In the genomic region with DNA sequence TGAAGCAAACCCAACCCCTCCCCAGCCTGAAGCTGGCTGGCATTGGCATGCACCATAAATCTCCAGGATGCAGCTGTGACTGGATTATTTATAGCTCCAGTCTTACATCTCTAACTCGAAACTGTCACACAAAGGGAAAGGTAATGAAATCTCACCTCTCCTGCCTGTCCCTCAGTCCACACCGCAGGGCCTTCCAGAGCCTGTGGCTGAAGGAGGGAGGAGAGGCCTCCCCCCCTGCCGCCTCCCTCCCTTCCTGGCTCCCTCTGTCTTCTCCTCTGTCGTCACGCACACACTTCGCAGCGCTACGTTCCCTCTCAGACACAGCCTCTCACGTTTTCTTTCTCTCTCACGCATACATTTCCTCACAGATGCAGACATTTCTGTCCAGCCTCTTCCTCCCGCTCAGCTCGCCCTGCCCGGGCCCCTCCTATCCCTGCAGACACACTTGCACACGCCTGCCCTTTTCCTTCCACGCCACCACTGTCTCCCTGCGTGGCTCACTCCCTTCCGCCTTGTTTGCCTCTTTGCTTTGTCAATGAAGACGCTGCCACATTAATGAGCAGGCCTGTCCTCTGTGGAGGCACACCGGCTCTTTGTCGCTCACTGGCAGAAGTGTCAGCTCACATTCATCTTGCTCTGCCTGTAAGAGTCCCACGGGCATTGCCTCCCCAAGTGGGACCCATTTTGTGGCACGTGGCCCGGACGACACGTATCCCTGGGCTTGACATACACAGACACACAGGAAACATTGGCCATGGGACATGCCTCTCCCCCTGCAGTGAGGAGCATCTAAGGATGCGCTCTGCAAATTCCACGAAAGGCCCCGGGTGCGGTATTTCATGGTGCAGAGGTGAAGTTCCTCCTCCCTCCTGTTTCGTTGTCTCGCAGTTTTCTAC, we compare ENCODE assay signal across 8 cellular contexts. TPM values are rescaled to one million over a fixed set of nuclear protein-coding genes. Genes with fewer than 3 reads are reported as not detected.
DNase-seq lines count a peak whose midpoint lies in the region; ATAC-seq, FAIRE-seq and TF ChIP-seq lines count a peak whose summit lies in the region.

No MANE protein-coding gene starts in this region.

- H3K36me3 ChIP-seq in breast epithelium (no peaks in the 10 kb centered on the region), mammary epithelial cell (ENCODE audit: insufficient read depth, low read length) (no peaks in the 10 kb centered on the region)

- H3K27ac ChIP-seq in breast epithelium (peak overlapping the region in 1 of 2 donors; percentile 65), mammary epithelial cell (ENCODE audit: insufficient read depth, low read depth, low read length) (no peak overlapping the region)

- H2AFZ ChIP-seq in mammary epithelial cell (ENCODE audit: low read depth, low read length) = no peak overlapping the region

- no peaks in the 10 kb centered on the region for H3K27me3 ChIP-seq in breast epithelium
- no peaks in the 10 kb centered on the region for H3K27me3 ChIP-seq in mammary epithelial cell (ENCODE audit: insufficient read depth, low read length)

- intact Hi-C loops in breast epithelium (cut with DNase I; ENCODE audit: low total_unique reads) = no loop called here
- intact Hi-C loops in mammary epithelial cell (cut with micrococcal nuclease) = no loop called here

- H3K4me2 ChIP-seq in mammary epithelial cell (ENCODE audit: insufficient read depth, low read depth, low read length) = no peak overlapping the region

- CTCF ChIA-PET in mammary epithelial cell (lab: Charles Lee; ENCODE audit: low non-redundant PET) = no interaction called here

- H3K9me3 ChIP-seq in breast epithelium = no peaks in the 10 kb centered on the region
- no peaks in the 10 kb centered on the region for H3K9me3 ChIP-seq in mammary epithelial cell (replicated peaks; ENCODE audit: insufficient read depth, low read length)

- no TSS peak for BruUV-seq in mammary epithelial cell (replicated peaks; lab: Mats Ljungman, UMichigan)

- 92% methylated on average over 26 of the region's 31 CpGs for WGBS in mammary epithelial cell (ENCODE audit: low coverage, missing lambda C conversion rate)

- no peaks in the 10 kb centered on the region for H3K79me2 ChIP-seq in mammary epithelial cell (ENCODE audit: insufficient read depth, low read length)

- no peaks in the 10 kb centered on the region for H3K4me1 ChIP-seq in breast epithelium
- peaks cover 24% of the 10 kb centered on the region for H3K4me1 ChIP-seq in mammary epithelial cell (ENCODE audit: insufficient read depth, low read length)

- TF ChIP-seq CTCF in breast epithelium (IDR thresholded peaks at IDR 0.05) = no peak
- no peak for TF ChIP-seq CTCF in mammary epithelial cell (conservative IDR thresholded peaks at IDR 0.05 in 1 of 2, IDR thresholded peaks at IDR 0.05 in 1 of 2; ENCODE audit: extremely low read depth in 1 of 2, insufficient read depth in 1 of 2, low read depth in 1 of 2, low read length in 2 of 2)

- peak overlapping the region in 2 of 3 donors; percentile 17 to 21 for H3K4me3 ChIP-seq in breast epithelium
- H3K4me3 ChIP-seq in mammary epithelial cell (replicated peaks in 1 of 3; ENCODE audit: insufficient read depth in 1 of 3, low read depth in 2 of 3, low read length in 3 of 3) = no peak overlapping the region

- no peak for DNase-seq in breast epithelium (ENCODE audit: low spot score in 2 of 2)
- no peak for DNase-seq in mammary epithelial cell
- DNase-seq in NCI-H1694 treated with DMSO at 0.1 percent for 48 hours (lab: John Stamatoyannopoulos, UW) = peak; percentile 60
- peak in 35 of 58 donors; percentile 12 to 64 (median 37) for DNase-seq in anterior cingulate cortex (lab: John Stamatoyannopoulos, UW)
- DNase-seq in medulla oblongata (ENCODE audit: extremely low spot score) = peak; percentile 30
- DNase-seq in urothelium cell line (ENCODE audit: low spot score) = peak; percentile 37
- no peak for DNase-seq in putamen (ENCODE audit: low spot score)

- dilution Hi-C loops in mammary epithelial cell (cut with HindIII; ENCODE audit: low sequenced_read_pairs) = no loop called here

- H3K9ac ChIP-seq in mammary epithelial cell (ENCODE audit: insufficient read depth, low read length) = no peak overlapping the region

- ATAC-seq in HG03039 (IDR thresholded peaks at IDR 0.05; ENCODE audit: unreplicated experiment) = no peak

- FAIRE-seq in urothelium cell line (lab: Jason Lieb, UNC) = peak; percentile 90

- no peak for TF ChIP-seq POLR2A in breast epithelium (IDR thresholded peaks at IDR 0.05)

- no peaks in the 10 kb centered on the region for H4K20me1 ChIP-seq in mammary epithelial cell (ENCODE audit: insufficient read depth, low read length)

- in situ Hi-C loops in mammary epithelial cell (cut with MboI; ENCODE audit: low sequenced_read_pairs in 2 of 2) = no loop called here

RNA-seq across cellular contexts. Expression of a gene that starts 27.9 kb away (rescaled TPM):
- 10 to 100 TPM; 39.5 to 76.5 (median 47.2) TPM for total RNA-seq in breast epithelium
- 10 to 100 TPM; 41.3 to 49.4 TPM for total RNA-seq in mammary epithelial cell
- 14.0 TPM for polyA plus RNA-seq in mammary epithelial cell
- polyA minus RNA-seq in mammary epithelial cell = 13.7 TPM

Comparison
In these comparisons a context has a peak if more than half of its experiments do, and no peak if none do; other contexts are left out.
1. H3K4me3 ChIP-seq: peak in breast epithelium (2 of 3); none in mammary epithelial cell (0 of 3).
2. DNase-seq: peak in NCI-H1694 treated with DMSO at 0.1 percent for 48 hours (single experiment), anterior cingulate cortex (35 of 58), medulla oblongata (single experiment) and urothelium cell line (single experiment); none in breast epithelium (0 of 2), mammary epithelial cell (single experiment) and putamen (single experiment).